In genomic region chrX:124917011-124917410, GRCh38 we compare ENCODE assay signal across 36 cellular contexts. TPM values are rescaled to one million over a fixed set of nuclear protein-coding genes. Genes with fewer than 3 reads are reported as not detected.
"Had no signal": no experiment of that assay in that cellular context is flagged by ENCODE, and none has a peak within 500 bp of the region (broad histone marks: within the 10 kb centered on the region; RNA-seq: fewer than 3 reads in every experiment).

No MANE protein-coding gene starts in this region.

- H3K9me3 ChIP-seq: adrenal gland, ascending aorta, body of pancreas, breast epithelium had no signal

- H3K4me1 ChIP-seq: adrenal gland, ascending aorta, body of pancreas, breast epithelium had no signal

- H3K27me3 Mint-ChIP-seq: activated naive CD4-positive, alpha-beta T cell treated with anti-CD3 and anti-CD28 coated beads, Interleukin-2, amount 10 ng/mL, durations not matched to agents 7 days and 5 days; activated naive CD4-positive, alpha-beta T cell treated with anti-CD3 and anti-CD28 coated beads, Interleukin-2, amount 50 U/mL, for 24 hours; activated naive CD8-positive, alpha-beta T cell; activated naive CD8-positive, alpha-beta T cell treated with anti-CD3 and anti-CD28 coated beads for 36 hours; activated naive CD8-positive, alpha-beta T cell treated with anti-CD3 and anti-CD28 coated beads, Interleukin-2, amount 50 U/mL, for 24 hours; activated T-helper 17 cell treated with anti-CD3 and anti-CD28 coated beads, Interleukin-2, amount 50 U/mL, for 72 hours; central memory CD8-positive, alpha-beta T cell had no signal

- H3K4me1 Mint-ChIP-seq: activated naive CD4-positive, alpha-beta T cell treated with anti-CD3 and anti-CD28 coated beads, Interleukin-2, amount 10 ng/mL, durations not matched to agents 7 days and 5 days; activated naive CD4-positive, alpha-beta T cell treated with anti-CD3 and anti-CD28 coated beads, Interleukin-2, amount 50 U/mL, for 24 hours; activated naive CD8-positive, alpha-beta T cell treated with anti-CD3 and anti-CD28 coated beads for 36 hours; activated naive CD8-positive, alpha-beta T cell treated with anti-CD3 and anti-CD28 coated beads, Interleukin-2, amount 10 ng/mL, durations not matched to agents 7 days and 5 days; activated naive CD8-positive, alpha-beta T cell treated with anti-CD3 and anti-CD28 coated beads, Interleukin-2, amount 50 U/mL, for 24 hours; activated T-helper 17 cell treated with anti-CD3 and anti-CD28 coated beads, Interleukin-2, amount 50 U/mL, for 72 hours; brain; central memory CD8-positive, alpha-beta T cell had no signal

- H3K4me3 Mint-ChIP-seq: activated naive CD4-positive, alpha-beta T cell treated with anti-CD3 and anti-CD28 coated beads for 36 hours; activated naive CD4-positive, alpha-beta T cell treated with anti-CD3 and anti-CD28 coated beads, Interleukin-2, amount 10 ng/mL, durations not matched to agents 7 days and 5 days; activated naive CD4-positive, alpha-beta T cell treated with anti-CD3 and anti-CD28 coated beads, Interleukin-2, amount 50 U/mL, for 24 hours; activated naive CD8-positive, alpha-beta T cell; activated naive CD8-positive, alpha-beta T cell treated with anti-CD3 and anti-CD28 coated beads for 36 hours; activated naive CD8-positive, alpha-beta T cell treated with anti-CD3 and anti-CD28 coated beads, Interleukin-2, amount 10 ng/mL, durations not matched to agents 7 days and 5 days; activated naive CD8-positive, alpha-beta T cell treated with anti-CD3 and anti-CD28 coated beads, Interleukin-2, amount 50 U/mL, for 24 hours; activated T-cell treated with anti-CD3 and anti-CD28 coated beads, Interleukin-2, amount 50 U/mL, for 24 hours; activated T-cell treated with anti-CD3 and anti-CD28 coated beads, Interleukin-2, amount 50 U/mL, for 4 hours; activated T-cell treated with anti-CD3 and anti-CD28 coated beads, Interleukin-2, amount 50 U/mL, for 72 hours; activated T-helper 1 cell treated with anti-CD3 and anti-CD28 coated beads, Interleukin-12 subunit alpha, Interleukin-12 subunit beta, Interleukin-2, Interleukin-4 antibody, amounts not matched to agents 30 ng/mL and 10 ng/mL and 1 ng/mL, durations not matched to agents 14 hours and 24 hours and 36 hours; activated T-helper 17 cell treated with anti-CD3 and anti-CD28 coated beads, Interleukin-2, amount 50 U/mL, for 72 hours; brain; central memory CD8-positive, alpha-beta T cell had no signal

- H3K36me3 Mint-ChIP-seq: activated naive CD4-positive, alpha-beta T cell treated with anti-CD3 and anti-CD28 coated beads, Interleukin-2, amount 10 ng/mL, durations not matched to agents 7 days and 5 days; activated naive CD4-positive, alpha-beta T cell treated with anti-CD3 and anti-CD28 coated beads, Interleukin-2, amount 50 U/mL, for 24 hours; activated naive CD4-positive, alpha-beta T cell treated with anti-CD3 and anti-CD28 coated beads, Interleukin-2, amount 50 U/mL, for 72 hours; activated naive CD8-positive, alpha-beta T cell; activated naive CD8-positive, alpha-beta T cell treated with anti-CD3 and anti-CD28 coated beads for 36 hours; activated naive CD8-positive, alpha-beta T cell treated with anti-CD3 and anti-CD28 coated beads, Interleukin-2, amount 10 ng/mL, durations not matched to agents 7 days and 5 days; brain had no signal

- DNase-seq: activated effector memory CD4-positive, alpha-beta T cell treated with anti-CD3 and anti-CD28 coated beads, Interleukin-2, amount 50 U/mL, for 16 hours; activated effector memory CD4-positive, alpha-beta T cell treated with Interleukin-2 at 50 U/mL for 16 hours; activated gamma-delta T cell; activated gamma-delta T cell treated with Interleukin-2 at 50 U/mL for 16 hours; activated naive CD4-positive, alpha-beta T cell; activated naive CD4-positive, alpha-beta T cell treated with anti-CD3 and anti-CD28 coated beads for 36 hours; activated naive CD4-positive, alpha-beta T cell treated with anti-CD3 and anti-CD28 coated beads, Interleukin-2, amount 10 ng/mL, durations not matched to agents 7 days and 5 days; activated naive CD4-positive, alpha-beta T cell treated with anti-CD3 and anti-CD28 coated beads, Interleukin-2, amount 50 U/mL, for 16 hours; activated naive CD4-positive, alpha-beta T cell treated with Interleukin-2 at 50 U/mL for 16 hours; activated naive CD8-positive, alpha-beta T cell treated with anti-CD3 and anti-CD28 coated beads for 36 hours; activated naive CD8-positive, alpha-beta T cell treated with anti-CD3 and anti-CD28 coated beads, Interleukin-2, amount 10 ng/mL, durations not matched to agents 7 days and 5 days; activated naive CD8-positive, alpha-beta T cell treated with anti-CD3 and anti-CD28 coated beads, Interleukin-2, amount 50 U/mL, for 24 hours; activated T-cell treated with anti-CD3 and anti-CD28 coated beads, Interleukin-2, amount 50 U/mL, for 24 hours; activated T-cell treated with anti-CD3 and anti-CD28 coated beads, Interleukin-2, amount 50 U/mL, for 4 hours; activated T-cell treated with anti-CD3 and anti-CD28 coated beads, Interleukin-2, amount 50 U/mL, for 48 hours; activated T-cell treated with anti-CD3 and anti-CD28 coated beads, Interleukin-2, amount 50 U/mL, for 72 hours; adrenal gland; amniotic stem cell; amygdala; anterior cingulate cortex; aorta; body of pancreas; brain microvascular endothelial cell; central memory CD4-positive, alpha-beta T cell had no signal

- H3K9me3 Mint-ChIP-seq: activated naive CD4-positive, alpha-beta T cell treated with anti-CD3 and anti-CD28 coated beads for 36 hours; activated naive CD4-positive, alpha-beta T cell treated with anti-CD3 and anti-CD28 coated beads, Interleukin-2, amount 10 ng/mL, durations not matched to agents 7 days and 5 days; activated naive CD4-positive, alpha-beta T cell treated with anti-CD3 and anti-CD28 coated beads, Interleukin-2, amount 50 U/mL, for 24 hours; activated naive CD4-positive, alpha-beta T cell treated with anti-CD3 and anti-CD28 coated beads, Interleukin-2, amount 50 U/mL, for 72 hours; activated naive CD8-positive, alpha-beta T cell treated with anti-CD3 and anti-CD28 coated beads for 36 hours; activated naive CD8-positive, alpha-beta T cell treated with anti-CD3 and anti-CD28 coated beads, Interleukin-2, amount 10 ng/mL, durations not matched to agents 7 days and 5 days; activated naive CD8-positive, alpha-beta T cell treated with anti-CD3 and anti-CD28 coated beads, Interleukin-2, amount 50 U/mL, for 24 hours; activated T-cell treated with anti-CD3 and anti-CD28 coated beads, Interleukin-2, amount 50 U/mL, for 24 hours; activated T-cell treated with anti-CD3 and anti-CD28 coated beads, Interleukin-2, amount 50 U/mL, for 4 hours; activated T-cell treated with anti-CD3 and anti-CD28 coated beads, Interleukin-2, amount 50 U/mL, for 72 hours; activated T-helper 1 cell treated with anti-CD3 and anti-CD28 coated beads, Interleukin-12 subunit alpha, Interleukin-12 subunit beta, Interleukin-2, Interleukin-4 antibody, amounts not matched to agents 30 ng/mL and 10 ng/mL and 1 ng/mL, durations not matched to agents 14 hours and 24 hours and 36 hours; activated T-helper 17 cell treated with anti-CD3 and anti-CD28 coated beads, Interleukin-2, amount 50 U/mL, for 72 hours; activated T-helper 2 cell treated with anti-CD3 and anti-CD28 coated beads, Interferon-gamma antibody, Interleukin-2, Interleukin-4, amounts not matched to agents 10 μg/mL and 5 μg/mL and 100 μg/mL, durations not matched to agents 14 hours and 24 hours and 36 hours; brain; central memory CD8-positive, alpha-beta T cell had no signal

- H3K4me3 ChIP-seq: adrenal gland, ascending aorta, body of pancreas, breast epithelium, cardiac muscle cell had no signal

- H3K27me3 ChIP-seq: adrenal gland, ascending aorta, body of pancreas, brain microvascular endothelial cell, breast epithelium, cardiac muscle cell had no signal

- H3K27ac Mint-ChIP-seq: activated naive CD4-positive, alpha-beta T cell treated with anti-CD3 and anti-CD28 coated beads for 36 hours; activated naive CD4-positive, alpha-beta T cell treated with anti-CD3 and anti-CD28 coated beads, Interleukin-2, amount 10 ng/mL, durations not matched to agents 7 days and 5 days; activated naive CD4-positive, alpha-beta T cell treated with anti-CD3 and anti-CD28 coated beads, Interleukin-2, amount 50 U/mL, for 24 hours; activated naive CD8-positive, alpha-beta T cell; activated naive CD8-positive, alpha-beta T cell treated with anti-CD3 and anti-CD28 coated beads for 36 hours; activated naive CD8-positive, alpha-beta T cell treated with anti-CD3 and anti-CD28 coated beads, Interleukin-2, amount 10 ng/mL, durations not matched to agents 7 days and 5 days; activated naive CD8-positive, alpha-beta T cell treated with anti-CD3 and anti-CD28 coated beads, Interleukin-2, amount 50 U/mL, for 24 hours; activated T-cell treated with anti-CD3 and anti-CD28 coated beads, Interleukin-2, amount 50 U/mL, for 24 hours; activated T-cell treated with anti-CD3 and anti-CD28 coated beads, Interleukin-2, amount 50 U/mL, for 72 hours; activated T-helper 1 cell treated with anti-CD3 and anti-CD28 coated beads, Interleukin-12 subunit alpha, Interleukin-12 subunit beta, Interleukin-2, Interleukin-4 antibody, amounts not matched to agents 30 ng/mL and 10 ng/mL and 1 ng/mL, durations not matched to agents 14 hours and 24 hours and 36 hours; activated T-helper 17 cell treated with anti-CD3 and anti-CD28 coated beads, Interleukin-2, amount 50 U/mL, for 72 hours; activated T-helper 2 cell treated with anti-CD3 and anti-CD28 coated beads, Interferon-gamma antibody, Interleukin-2, Interleukin-4, amounts not matched to agents 10 μg/mL and 5 μg/mL and 100 μg/mL, durations not matched to agents 14 hours and 24 hours and 36 hours; brain had no signal

- H3K36me3 ChIP-seq: adrenal gland, ascending aorta, brain microvascular endothelial cell, breast epithelium, cardiac muscle cell had no signal

RNA-seq across cellular contexts. Expression of gene TENM1, which starts 46.6 kb away (rescaled TPM):
- total RNA-seq: activated T-helper 1 cell treated with anti-CD3 and anti-CD28 coated beads, Interleukin-12 subunit alpha, Interleukin-12 subunit beta, Interleukin-2, Interleukin-4 antibody, amounts not matched to agents 30 ng/mL and 10 ng/mL and 1 ng/mL, durations not matched to agents 14 hours and 24 hours and 36 hours; activated T-helper 2 cell treated with anti-CD3 and anti-CD28 coated beads, Interferon-gamma antibody, Interleukin-2, Interleukin-4, amounts not matched to agents 10 μg/mL and 5 μg/mL and 100 μg/mL, durations not matched to agents 14 hours and 24 hours and 36 hours; chondrocyte had no signal
